Comparison of ENCODE assay signal across 20 cellular contexts in genomic region chr11:48101958-48102357, GRCh38.
DNase-seq lines count a peak whose midpoint lies in the region; ATAC-seq and TF ChIP-seq lines count a peak whose summit lies in the region.
"Had no signal": no experiment of that assay in that cellular context is flagged by ENCODE, and none has a peak within 500 bp of the region (broad histone marks: within the 10 kb centered on the region; RNA-seq: fewer than 3 reads in every experiment).

No MANE protein-coding gene starts in this region.

- H3K27ac ChIP-seq in OCI-LY7 (ENCODE audit: low read depth, low read length, poor library complexity, severe bottlenecking) = no peak overlapping the region
- H3K27ac ChIP-seq: suprapubic skin had no signal

- TF ChIP-seq CTCF in natural killer cell (IDR thresholded peaks at IDR 0.05) (no peak), OCI-LY7 (conservative IDR thresholded peaks at IDR 0.05; ENCODE audit: low read length) (no peak)

- no peak overlapping the region for H3K4me3 Mint-ChIP-seq in natural killer cell
- no peak overlapping the region for H3K4me3 Mint-ChIP-seq in natural killer cell treated with Interleukin-12 subunit alpha and Interleukin-12 subunit beta and Interleukin-15 and Interleukin-18, amount 100 ng/mL, for 72 hours
- H3K4me3 Mint-ChIP-seq in central memory CD8-positive, alpha-beta T cell = no peak overlapping the region
- H3K4me3 Mint-ChIP-seq: nephron progenitor cell had no signal

- POLR2A ChIA-PET in OCI-LY7 (lab: Charles Lee) = interaction anchor here (0.7 kb wide), 1 partner anchor 104 kb away, joined by 3 read pairs; no protein-coding TSS in a partner anchor

- no peaks in the 10 kb centered on the region for H3K9me2 ChIP-seq in OCI-LY7 (ENCODE audit: insufficient read depth, low read length)

- H3K27me3 Mint-ChIP-seq in natural killer cell (ENCODE audit: low read depth in 2 of 2) = no peaks in the 10 kb centered on the region
- no peaks in the 10 kb centered on the region for H3K27me3 Mint-ChIP-seq in natural killer cell treated with Interleukin-12 subunit alpha and Interleukin-12 subunit beta and Interleukin-15 and Interleukin-18, amount 100 ng/mL, for 72 hours
- H3K27me3 Mint-ChIP-seq in central memory CD8-positive, alpha-beta T cell = no peaks in the 10 kb centered on the region

- no peaks in the 10 kb centered on the region for H3K36me3 ChIP-seq in OCI-LY7 (ENCODE audit: insufficient read depth, low read length)
- H3K36me3 ChIP-seq: suprapubic skin had no signal

- CTCF ChIA-PET in OCI-LY7 (lab: Charles Lee; ENCODE audit: unreplicated experiment) = no interaction called here

- H3K79me2 ChIP-seq in OCI-LY7 (ENCODE audit: insufficient read depth, low read depth, low read length) = no peaks in the 10 kb centered on the region

- intact Hi-C loops in natural killer cell (cut with micrococcal nuclease) (loop anchor here (5.0 kb wide), 1 partner anchor 40 kb away; no protein-coding TSS in a partner anchor), OCI-LY7 (cut with micrococcal nuclease; ENCODE audit: unreplicated experiment) (no loop called here)

- H3K9me3 Mint-ChIP-seq in natural killer cell = no peaks in the 10 kb centered on the region
- no peaks in the 10 kb centered on the region for H3K9me3 Mint-ChIP-seq in natural killer cell treated with Interleukin-12 subunit alpha and Interleukin-12 subunit beta and Interleukin-15 and Interleukin-18, amount 100 ng/mL, for 72 hours
- H3K9me3 Mint-ChIP-seq in central memory CD8-positive, alpha-beta T cell = no peaks in the 10 kb centered on the region
- H3K9me3 Mint-ChIP-seq: nephron progenitor cell had no signal

- no TSS peak for BruUV-seq in OCI-LY7 (replicated peaks; lab: Mats Ljungman, UMichigan)

- no peaks in the 10 kb centered on the region for H3K9me3 ChIP-seq in OCI-LY7 (ENCODE audit: low read length)
- H3K9me3 ChIP-seq: suprapubic skin had no signal

- H3K27ac Mint-ChIP-seq in natural killer cell = peak overlapping the region; percentile 50 to 74
- peak overlapping the region in 1 of 2 donors; percentile 63 for H3K27ac Mint-ChIP-seq in natural killer cell treated with Interleukin-12 subunit alpha and Interleukin-12 subunit beta and Interleukin-15 and Interleukin-18, amount 100 ng/mL, for 72 hours
- peak overlapping the region; percentile 77 for H3K27ac Mint-ChIP-seq in central memory CD8-positive, alpha-beta T cell (ENCODE audit: low read depth)
- H3K27ac Mint-ChIP-seq: nephron progenitor cell had no signal

- no peak overlapping the region for H3K4me2 ChIP-seq in OCI-LY7 (ENCODE audit: low read length)

- H3K4me1 ChIP-seq in OCI-LY7 (ENCODE audit: insufficient read depth, low read length, poor library complexity, severe bottlenecking) = peaks cover 69% of the 10 kb centered on the region

- no peak overlapping the region for H3K4me3 ChIP-seq in OCI-LY7 (ENCODE audit: low read depth, low read length, poor library complexity, severe bottlenecking)
- H3K4me3 ChIP-seq: lung, suprapubic skin had no signal

- DNase-seq in natural killer cell = no peak
- DNase-seq in natural killer cell treated with Interleukin-12 subunit alpha and Interleukin-12 subunit beta and Interleukin-15 and Interleukin-18, amount 100 ng/mL, for 72 hours (ENCODE audit: low spot score) = no peak
- DNase-seq in central memory CD8-positive, alpha-beta T cell (ENCODE audit: low spot score in 2 of 2) = no peak
- DNase-seq in midbrain (lab: John Stamatoyannopoulos, UW) = peak; percentile 29
- DNase-seq in NK-92 (lab: John Stamatoyannopoulos, UW; ENCODE audit: unreplicated experiment) = no peak
- no peak for DNase-seq in EL
- no peak for DNase-seq in erythroblast (lab: John Stamatoyannopoulos, UW)
- no peak for DNase-seq in OCI-LY7 (ENCODE audit: low spot score)
- DNase-seq: activated T-cell treated with anti-CD3 and anti-CD28 coated beads for 4 hours; DMS 273 treated with DMSO at 0.1 percent for 48 hours; effector memory CD4-positive, alpha-beta T cell; KG1; NCI-H146; NCI-H446; nephron progenitor cell; SHP77 treated with DMSO at 0.1 percent for 48 hours; T-helper 2 cell had no signal

- no peak for TF ChIP-seq POLR2A in erythroblast (IDR thresholded peaks at IDR 0.05; ENCODE audit: low read length)

- H3K4me1 Mint-ChIP-seq in natural killer cell = peaks cover 52 to 70% of the 10 kb centered on the region in 2 donors
- H3K4me1 Mint-ChIP-seq in natural killer cell treated with Interleukin-12 subunit alpha and Interleukin-12 subunit beta and Interleukin-15 and Interleukin-18, amount 100 ng/mL, for 72 hours (ENCODE audit: low read depth in 2 of 2) = peaks cover 37 to 46% of the 10 kb centered on the region in 2 donors
- peaks cover 57% of the 10 kb centered on the region for H3K4me1 Mint-ChIP-seq in central memory CD8-positive, alpha-beta T cell

- no peak for ATAC-seq in natural killer cell
- ATAC-seq in natural killer cell treated with Interleukin-12 subunit alpha and Interleukin-12 subunit beta and Interleukin-15 and Interleukin-18, amount 100 ng/mL, for 72 hours = no peak
- no peak for ATAC-seq in central memory CD8-positive, alpha-beta T cell (replicated peaks; ENCODE audit: extremely low read depth, poor library complexity, severe bottlenecking)
- ATAC-seq: activated CD4-positive, CD25-positive, alpha-beta regulatory T cell treated with anti-CD3 and anti-CD28 coated beads, Interleukin-2, amount 50 U/mL, for 24 hours had no signal

- peaks cover 9% of the 10 kb centered on the region; the same call in 1 of the 2 replicates for H4K20me1 ChIP-seq in OCI-LY7 (ENCODE audit: insufficient read depth, low read length)

- H3K36me3 Mint-ChIP-seq in natural killer cell = no peaks in the 10 kb centered on the region
- no peaks in the 10 kb centered on the region for H3K36me3 Mint-ChIP-seq in natural killer cell treated with Interleukin-12 subunit alpha and Interleukin-12 subunit beta and Interleukin-15 and Interleukin-18, amount 100 ng/mL, for 72 hours
- H3K36me3 Mint-ChIP-seq in central memory CD8-positive, alpha-beta T cell (ENCODE audit: insufficient read depth) = peaks cover 7% of the 10 kb centered on the region

- H2AFZ ChIP-seq in OCI-LY7 (ENCODE audit: low read length) = no peak overlapping the region
